8 cellular contexts compared by ENCODE assay signal in genomic region chr3:30659270-30660127, GRCh38. TPM values are rescaled to one million over a fixed set of nuclear protein-coding genes. Genes with fewer than 3 reads are reported as not detected.
DNase-seq lines count a peak whose midpoint lies in the region; ATAC-seq and TF ChIP-seq lines count a peak whose summit lies in the region.

No MANE protein-coding gene starts in this region.

- no peak for TF ChIP-seq CTCF in CD8-positive, alpha-beta T cell (IDR thresholded peaks at IDR 0.05)
- TF ChIP-seq CTCF in OCI-LY1 (IDR thresholded peaks at IDR 0.05; ENCODE audit: low read length) = no peak

- DNase-seq in CD8-positive, alpha-beta T cell = no peak
- no peak for DNase-seq in effector memory CD4-positive, alpha-beta T cell
- no peak for DNase-seq in naive thymus-derived CD4-positive, alpha-beta T cell
- DNase-seq in ureter (ENCODE audit: low spot score) = no peak

- no peak overlapping the region; the same call in 1 of the 2 replicates for H3K9ac ChIP-seq in OCI-LY1 (ENCODE audit: low read length)

- H3K4me1 ChIP-seq in CD8-positive, alpha-beta T cell (ENCODE audit: insufficient read depth, low read length) = peaks cover 99% of the 10 kb centered on the region
- peaks cover 54% of the 10 kb centered on the region for H3K4me1 ChIP-seq in OCI-LY1 (ENCODE audit: insufficient read depth, low read length, severe bottlenecking)
- peaks cover 75% of the 10 kb centered on the region for H3K4me1 ChIP-seq in effector memory CD4-positive, alpha-beta T cell (ENCODE audit: control insufficient read depth, insufficient read depth, low read length, poor library complexity, severe bottlenecking)
- peaks cover 82 to 98% of the 10 kb centered on the region in 2 donors for H3K4me1 ChIP-seq in naive thymus-derived CD4-positive, alpha-beta T cell (ENCODE audit: control insufficient read depth in 2 of 2, insufficient read depth in 2 of 2, low read length in 2 of 2)

- peaks cover 82% of the 10 kb centered on the region for H3K36me3 Mint-ChIP-seq in CD8-positive, alpha-beta T cell
- H3K36me3 Mint-ChIP-seq in naive thymus-derived CD4-positive, alpha-beta T cell = peaks cover 27 to 74% (median 61%) of the 10 kb centered on the region in 5 donors

- POLR2A ChIA-PET in CD8-positive, alpha-beta T cell (lab: Charles Lee) = interaction anchor here (0.6 to 7.2 kb wide), 15 partner anchors 9 to 1456 kb away, joined by 3 to 117 read pairs (median 22); partner anchors contain the start of gene TGFBR2
- POLR2A ChIA-PET in naive thymus-derived CD4-positive, alpha-beta T cell (lab: Charles Lee) = interaction anchor here (0.7 to 33.4 kb wide), 14 partner anchors 8 to 383 kb away, joined by 3 to 853 read pairs (median 6); partner anchors contain the start of gene TGFBR2

- no peaks in the 10 kb centered on the region for H4K20me1 ChIP-seq in OCI-LY1 (ENCODE audit: insufficient read depth, low read length)

- no peaks in the 10 kb centered on the region for H3K27me3 ChIP-seq in CD8-positive, alpha-beta T cell (ENCODE audit: insufficient read depth, low read length)
- H3K27me3 ChIP-seq in OCI-LY1 (ENCODE audit: insufficient read depth, low read length) = no peaks in the 10 kb centered on the region
- no peaks in the 10 kb centered on the region for H3K27me3 ChIP-seq in effector memory CD4-positive, alpha-beta T cell (replicated peaks; ENCODE audit: control insufficient read depth, insufficient read depth, low read length, poor library complexity, severe bottlenecking)
- no peaks in the 10 kb centered on the region for H3K27me3 ChIP-seq in naive thymus-derived CD4-positive, alpha-beta T cell (ENCODE audit: control insufficient read depth in 2 of 2, insufficient read depth in 2 of 2, low read length in 2 of 2)

- H3F3A ChIP-seq in OCI-LY1 (ENCODE audit: insufficient read depth, low read length) = no peaks in the 10 kb centered on the region

- H3K79me2 ChIP-seq in OCI-LY1 (ENCODE audit: insufficient read depth, low read length) = no peaks in the 10 kb centered on the region

- H3K27ac Mint-ChIP-seq in CD8-positive, alpha-beta T cell = peak overlapping the region; percentile 98
- peak overlapping the region; percentile 91 to 99 (median 97) for H3K27ac Mint-ChIP-seq in naive thymus-derived CD4-positive, alpha-beta T cell

- H3K9me3 ChIP-seq in CD8-positive, alpha-beta T cell (ENCODE audit: low read length) = no peaks in the 10 kb centered on the region
- H3K9me3 ChIP-seq in OCI-LY1 (ENCODE audit: low read length) = no peaks in the 10 kb centered on the region
- no peaks in the 10 kb centered on the region for H3K9me3 ChIP-seq in effector memory CD4-positive, alpha-beta T cell (ENCODE audit: control insufficient read depth, low read length)
- no peaks in the 10 kb centered on the region for H3K9me3 ChIP-seq in naive thymus-derived CD4-positive, alpha-beta T cell (ENCODE audit: control insufficient read depth in 2 of 3, low read length in 3 of 3)

- H3K9me2 ChIP-seq in OCI-LY1 (ENCODE audit: low read depth, low read length) = no peaks in the 10 kb centered on the region

- H3K4me2 ChIP-seq in OCI-LY1 (ENCODE audit: low read length) = peak overlapping the region; percentile 51; the same call in 1 of the 2 replicates

- H3K4me3 ChIP-seq in CD8-positive, alpha-beta T cell (ENCODE audit: low read depth, low read length) = peak overlapping the region; percentile 11
- H3K4me3 ChIP-seq in OCI-LY1 (ENCODE audit: low read depth, low read length, poor library complexity, severe bottlenecking) = no peak overlapping the region
- no peak overlapping the region for H3K4me3 ChIP-seq in effector memory CD4-positive, alpha-beta T cell (ENCODE audit: insufficient read depth, low read depth, low read length, poor library complexity, severe bottlenecking)
- peak overlapping the region; percentile 24 for H3K4me3 ChIP-seq in naive thymus-derived CD4-positive, alpha-beta T cell (ENCODE audit: low read length)

- H2AFZ ChIP-seq in OCI-LY1 (ENCODE audit: low read length) = no peak overlapping the region

- no peak for ATAC-seq in CD8-positive, alpha-beta T cell
- no peak for ATAC-seq in naive thymus-derived CD4-positive, alpha-beta T cell
- ATAC-seq in GM21737 (IDR thresholded peaks at IDR 0.05; ENCODE audit: unreplicated experiment) (no peak), HG02610 (IDR thresholded peaks at IDR 0.05; ENCODE audit: unreplicated experiment) (no peak), GM19395 (IDR thresholded peaks at IDR 0.05; ENCODE audit: unreplicated experiment) (no peak)

- peaks cover 41% of the 10 kb centered on the region for H3K36me3 ChIP-seq in CD8-positive, alpha-beta T cell (ENCODE audit: insufficient read depth, low read length)
- H3K36me3 ChIP-seq in OCI-LY1 (ENCODE audit: insufficient read depth, low read length) = peaks cover 69% of the 10 kb centered on the region
- peaks cover 8% of the 10 kb centered on the region for H3K36me3 ChIP-seq in effector memory CD4-positive, alpha-beta T cell (ENCODE audit: control insufficient read depth, insufficient read depth, low read length)
- peaks cover 9 to 36% (median 15%) of the 10 kb centered on the region in 3 experiments for H3K36me3 ChIP-seq in naive thymus-derived CD4-positive, alpha-beta T cell (ENCODE audit: control insufficient read depth in 2 of 3, insufficient read depth in 3 of 3, low read length in 3 of 3)

- peaks cover 98% of the 10 kb centered on the region for H3K4me1 Mint-ChIP-seq in CD8-positive, alpha-beta T cell (ENCODE audit: low read depth)
- peaks cover 70 to 100% (median 93%) of the 10 kb centered on the region in 7 donors for H3K4me1 Mint-ChIP-seq in naive thymus-derived CD4-positive, alpha-beta T cell

- H3K9me3 Mint-ChIP-seq in CD8-positive, alpha-beta T cell = no peaks in the 10 kb centered on the region
- H3K9me3 Mint-ChIP-seq in naive thymus-derived CD4-positive, alpha-beta T cell = peaks cover 0 to 3% (median 0%) of the 10 kb centered on the region in 11 donors

- peak overlapping the region; percentile 70 for H3K4me3 Mint-ChIP-seq in CD8-positive, alpha-beta T cell
- peak overlapping the region in 9 of 10 donors; percentile 71 to 88 (median 78) for H3K4me3 Mint-ChIP-seq in naive thymus-derived CD4-positive, alpha-beta T cell

- CTCF ChIA-PET in CD8-positive, alpha-beta T cell (lab: Charles Lee) = interaction anchor here (0.6 to 2.9 kb wide), 14 partner anchors 8 to 461 kb away, joined by 3 to 22 read pairs (median 5); partner anchors contain the start of gene TGFBR2
- CTCF ChIA-PET in naive thymus-derived CD4-positive, alpha-beta T cell (lab: Charles Lee) = interaction anchor here (0.7 to 1.8 kb wide), 6 partner anchors 11 to 340 kb away, joined by 3 to 8 read pairs (median 4); no protein-coding TSS in a partner anchor

- intact Hi-C loops in CD8-positive, alpha-beta T cell (cut with DNase I, micrococcal nuclease) = loop anchor here (2.0 kb wide), 3 partner anchors 33 to 53 kb away; partner anchors contain the start of gene TGFBR2 (in 1 of the 2)
- intact Hi-C loops in naive thymus-derived CD4-positive, alpha-beta T cell (cut with micrococcal nuclease) = loop anchor here (2.0 to 10.0 kb wide), 3 partner anchors 15 to 873 kb away; partner anchors contain the start of gene STT3B (in 2 of the 2)

- no peaks in the 10 kb centered on the region for H3K27me3 Mint-ChIP-seq in CD8-positive, alpha-beta T cell (ENCODE audit: low read depth)
- H3K27me3 Mint-ChIP-seq in naive thymus-derived CD4-positive, alpha-beta T cell = no peaks in the 10 kb centered on the region

- H3K27ac ChIP-seq in CD8-positive, alpha-beta T cell (ENCODE audit: low read depth, low read length) = peak overlapping the region; percentile 78
- peak overlapping the region; percentile 88 for H3K27ac ChIP-seq in OCI-LY1 (ENCODE audit: low read depth, low read length, poor library complexity, severe bottlenecking)
- H3K27ac ChIP-seq in effector memory CD4-positive, alpha-beta T cell (ENCODE audit: insufficient read depth, low read length, poor library complexity, severe bottlenecking) = peak overlapping the region; percentile 90
- H3K27ac ChIP-seq in naive thymus-derived CD4-positive, alpha-beta T cell (ENCODE audit: low read depth, low read length) = peak overlapping the region; percentile 84

RNA-seq across cellular contexts. Expression of gene TGFBR2, which starts 53.1 kb away (rescaled TPM):
- total RNA-seq in CD8-positive, alpha-beta T cell = 100 to 1,000 TPM; 191 to 197 TPM
- 100 to 1,000 TPM in 4 of 5 experiments, 10 to 100 TPM in 1; 63.0 to 171 (median 155) TPM for total RNA-seq in naive thymus-derived CD4-positive, alpha-beta T cell
- 100 to 1,000 TPM; 150 to 263 TPM for polyA plus RNA-seq in naive thymus-derived CD4-positive, alpha-beta T cell
- total RNA-seq in ureter = 177 TPM

Comparison
In these comparisons a context has a peak if more than half of its experiments do, and no peak if none do; other contexts are left out.
1. H3K4me3 ChIP-seq: peak in CD8-positive, alpha-beta T cell (single experiment) and naive thymus-derived CD4-positive, alpha-beta T cell (single experiment); none in OCI-LY1 (single experiment) and effector memory CD4-positive, alpha-beta T cell (single experiment).
2. Peak in every context shown above with its lines, with median percentiles within 50 percentile points of each other: H3K27ac ChIP-seq.